In genomic region chr9:95506692-95507455, GRCh38 we compare ENCODE assay signal across 8 cellular contexts. TPM values are rescaled to one million over a fixed set of nuclear protein-coding genes. Genes with fewer than 3 reads are reported as not detected.
DNase-seq lines count a peak whose midpoint lies in the region; ATAC-seq and TF ChIP-seq lines count a peak whose summit lies in the region.

No MANE protein-coding gene starts in this region.

- no peaks in the 10 kb centered on the region for H3K9me3 Mint-ChIP-seq in T-helper 2 cell treated with Interferon-gamma antibody and Interleukin-4, amounts not matched to agents 5 μg/mL and 100 μg/mL, for 36 hours
- peaks cover 0 to 3% of the 10 kb centered on the region in 2 donors for H3K9me3 Mint-ChIP-seq in stimulated activated naive B cell treated with anti-CD40 and anti-IgM and Interleukin-4, amounts not matched to agents 10 μg/mL and 1 μg/mL and 100 μg/mL, for 72 hours

- intact Hi-C loops in A673 (cut with micrococcal nuclease; ENCODE audit: unreplicated experiment), result loop anchor here (10.0 kb wide), 1 partner anchor 368 kb away; the partner anchor contains the start of gene ERCC6L2

- H3K27ac ChIP-seq in A673 (ENCODE audit: low read depth, low read length, poor library complexity, severe bottlenecking), result peak overlapping the region; percentile 90
- H3K27ac ChIP-seq in cingulate gyrus (ENCODE audit: low read depth, low read length), result peak overlapping the region; percentile 93
- peak overlapping the region; percentile 84 to 97 for H3K27ac ChIP-seq in liver (ENCODE audit: low read depth in 1 of 2, low read length in 2 of 2)

- TF ChIP-seq RAD21 in liver (IDR thresholded peaks at IDR 0.05), result no peak

- TF ChIP-seq CTCF in A673 (conservative IDR thresholded peaks at IDR 0.05; ENCODE audit: low read depth, low read length), result no peak
- TF ChIP-seq CTCF in GM12865 (IDR thresholded peaks at IDR 0.05; ENCODE audit: insufficient read depth, low read depth, low read length, missing control alignments), result no peak
- no peak for TF ChIP-seq CTCF in liver (IDR thresholded peaks at IDR 0.05; ENCODE audit: low read depth, low read length, missing input control)

- BruUV-seq in A673 (replicated peaks; lab: Mats Ljungman, UMichigan), result no TSS peak

- DNase-seq in A673 (ENCODE audit: low spot score) (peak; percentile 71), GM12865 (ENCODE audit: low read depth) (peak; percentile 50), KG1 (lab: John Stamatoyannopoulos, UW) (peak; percentile 26), OCI-M2 (lab: John Stamatoyannopoulos, UW; ENCODE audit: unreplicated experiment) (no peak)
- no peak for DNase-seq in T-helper 2 cell treated with Interferon-gamma antibody and Interleukin-4, amounts not matched to agents 5 μg/mL and 100 μg/mL, for 36 hours (ENCODE audit: low spot score)
- peak; percentile 32 for DNase-seq in stimulated activated naive B cell treated with anti-CD40 and anti-IgM and Interleukin-4, amounts not matched to agents 10 μg/mL and 1 μg/mL and 100 μg/mL, for 72 hours

- peaks cover 41% of the 10 kb centered on the region for H3K4me1 Mint-ChIP-seq in T-helper 2 cell treated with Interferon-gamma antibody and Interleukin-4, amounts not matched to agents 5 μg/mL and 100 μg/mL, for 36 hours (ENCODE audit: low read depth)
- H3K4me1 Mint-ChIP-seq in stimulated activated naive B cell treated with anti-CD40 and anti-IgM and Interleukin-4, amounts not matched to agents 10 μg/mL and 1 μg/mL and 100 μg/mL, for 72 hours, result peaks cover 20 to 44% of the 10 kb centered on the region in 2 donors

- POLR2A ChIA-PET in A673 (lab: Charles Lee; ENCODE audit: low non-redundant PET), result no interaction called here

- H3K36me3 ChIP-seq in A673 (ENCODE audit: insufficient read depth, low read length, poor library complexity, severe bottlenecking) (no peaks in the 10 kb centered on the region), liver (ENCODE audit: control insufficient read depth in 4 of 4, insufficient read depth in 3 of 4, low read depth in 1 of 4, low read length in 3 of 4) (no peaks in the 10 kb centered on the region)

- CTCF ChIA-PET in A673 (lab: Charles Lee), result no interaction called here

- no peaks in the 10 kb centered on the region for H3K9me3 ChIP-seq in A673 (ENCODE audit: low read depth, low read length, poor library complexity, severe bottlenecking)
- no peaks in the 10 kb centered on the region for H3K9me3 ChIP-seq in liver (ENCODE audit: control insufficient read depth in 4 of 4, low read length in 3 of 4)

- peak overlapping the region; percentile 84 for H3K4me3 ChIP-seq in A673 (ENCODE audit: low read depth, low read length, poor library complexity, severe bottlenecking)
- peak overlapping the region; percentile 73 for H3K4me3 ChIP-seq in GM12865 (ENCODE audit: low read depth, low read length)
- H3K4me3 ChIP-seq in liver (ENCODE audit: low read depth in 1 of 3, low read length in 3 of 3), result peak overlapping the region; percentile 73 to 84 (median 77)

- peak overlapping the region; percentile 99 for H3K4me3 Mint-ChIP-seq in T-helper 2 cell treated with Interferon-gamma antibody and Interleukin-4, amounts not matched to agents 5 μg/mL and 100 μg/mL, for 36 hours
- H3K4me3 Mint-ChIP-seq in stimulated activated naive B cell treated with anti-CD40 and anti-IgM and Interleukin-4, amounts not matched to agents 10 μg/mL and 1 μg/mL and 100 μg/mL, for 72 hours, result peak overlapping the region; percentile 86 to 98

- H3K27me3 ChIP-seq in A673 (replicated peaks; ENCODE audit: insufficient read depth, low read depth, low read length, poor library complexity), result no peaks in the 10 kb centered on the region
- no peaks in the 10 kb centered on the region for H3K27me3 ChIP-seq in liver (ENCODE audit: control insufficient read depth in 4 of 4, insufficient read depth in 4 of 4, low read length in 3 of 4)

- peak in 1 of 2 donors; percentile 35 for ATAC-seq in stimulated activated naive B cell treated with anti-CD40 and anti-IgM and Interleukin-4, amounts not matched to agents 10 μg/mL and 1 μg/mL and 100 μg/mL, for 72 hours (replicated peaks)

- WGBS in liver, result under 1% methylated on average over 59 of the region's 59 CpGs

- peak overlapping the region; percentile 63 to 87 for H3K9ac ChIP-seq in liver (ENCODE audit: low read depth in 1 of 2, low read length in 2 of 2)

- H3K4me1 ChIP-seq in A673 (ENCODE audit: insufficient read depth, low read length, poor library complexity, severe bottlenecking) (peaks cover 29% of the 10 kb centered on the region), liver (ENCODE audit: control insufficient read depth in 4 of 4, insufficient read depth in 4 of 4, low read length in 3 of 4) (peaks cover 0 to 25% (median 18%) of the 10 kb centered on the region in 4 donors)

- H3K27me3 Mint-ChIP-seq in T-helper 2 cell treated with Interferon-gamma antibody and Interleukin-4, amounts not matched to agents 5 μg/mL and 100 μg/mL, for 36 hours (ENCODE audit: low read depth), result peaks cover 65% of the 10 kb centered on the region
- H3K27me3 Mint-ChIP-seq in stimulated activated naive B cell treated with anti-CD40 and anti-IgM and Interleukin-4, amounts not matched to agents 10 μg/mL and 1 μg/mL and 100 μg/mL, for 72 hours, result peaks cover 49 to 86% of the 10 kb centered on the region in 2 donors

- H3K36me3 Mint-ChIP-seq in T-helper 2 cell treated with Interferon-gamma antibody and Interleukin-4, amounts not matched to agents 5 μg/mL and 100 μg/mL, for 36 hours (ENCODE audit: low read depth), result peaks cover 3% of the 10 kb centered on the region
- peaks cover 0 to 3% of the 10 kb centered on the region in 2 donors for H3K36me3 Mint-ChIP-seq in stimulated activated naive B cell treated with anti-CD40 and anti-IgM and Interleukin-4, amounts not matched to agents 10 μg/mL and 1 μg/mL and 100 μg/mL, for 72 hours

- H3K27ac Mint-ChIP-seq in T-helper 2 cell treated with Interferon-gamma antibody and Interleukin-4, amounts not matched to agents 5 μg/mL and 100 μg/mL, for 36 hours, result peak overlapping the region; percentile 74
- H3K27ac Mint-ChIP-seq in stimulated activated naive B cell treated with anti-CD40 and anti-IgM and Interleukin-4, amounts not matched to agents 10 μg/mL and 1 μg/mL and 100 μg/mL, for 72 hours, result peak overlapping the region; percentile 57

TF ChIP-seq in liver, 16 proteins besides CTCF, POLR2A, EP300 and RAD21:
- TF ChIP-seq FOXA1 (IDR thresholded peaks at IDR 0.05) (no peak), FOXA2 (IDR thresholded peaks at IDR 0.05) (no peak), RXRA (IDR thresholded peaks at IDR 0.05) (no peak), JUND (IDR thresholded peaks at IDR 0.05) (no peak), ZBTB33 (IDR thresholded peaks at IDR 0.05) (no peak), ATF3 (IDR thresholded peaks at IDR 0.05) (no peak), TAF1 (conservative IDR thresholded peaks at IDR 0.05) (no peak), YY1 (IDR thresholded peaks at IDR 0.05) (no peak), GABPA (IDR thresholded peaks at IDR 0.05 in 1 of 2, conservative IDR thresholded peaks at IDR 0.05 in 1 of 2) (no peak), MAX (IDR thresholded peaks at IDR 0.05) (no peak), NR2F2 (IDR thresholded peaks at IDR 0.05) (no peak), HNF4A (conservative IDR thresholded peaks at IDR 0.05) (no peak)

RNA-seq across cellular contexts. Expression of gene PTCH1, which starts 9.9 kb away (rescaled TPM):
- total RNA-seq in A673 (2021) (32.6 and 36.5 TPM in 2 replicates), liver (1 to 10 TPM; 1.7 to 2.5 TPM)
- polyA plus RNA-seq in liver, result 1 to 10 TPM; 1.2 to 5.0 TPM

Comparison
In these comparisons a context has a peak if more than half of its experiments do, and no peak if none do; other contexts are left out.
1. DNase-seq: peak in A673 (single experiment), GM12865 (single experiment), KG1 (single experiment) and stimulated activated naive B cell treated with anti-CD40 and anti-IgM and Interleukin-4, amounts not matched to agents 10 μg/mL and 1 μg/mL and 100 μg/mL, for 72 hours (single experiment); none in T-helper 2 cell treated with Interferon-gamma antibody and Interleukin-4, amounts not matched to agents 5 μg/mL and 100 μg/mL, for 36 hours (single experiment) and OCI-M2 (single experiment).
2. Peak in every context shown above with its lines, with median percentiles within 50 percentile points of each other: H3K27ac ChIP-seq and H3K4me3 ChIP-seq.